Comparison of ENCODE assay signal across 13 cellular contexts in genomic region chr2:239312741-239313246, GRCh38.
DNase-seq lines count a peak whose midpoint lies in the region; ATAC-seq and TF ChIP-seq lines count a peak whose summit lies in the region.
"Had no signal": no experiment of that assay in that cellular context is flagged by ENCODE, and none has a peak within 500 bp of the region (broad histone marks: within the 10 kb centered on the region; RNA-seq: fewer than 3 reads in every experiment).

No MANE protein-coding gene starts in this region.

- H2AFZ ChIP-seq in GM23248: no peak overlapping the region

- H3K4me2 ChIP-seq in GM23248 (ENCODE audit: unreplicated experiment): no peak overlapping the region

- TF ChIP-seq CTCF in spleen (IDR thresholded peaks at IDR 0.05 in 8 of 11, conservative IDR thresholded peaks at IDR 0.05 in 3 of 11) (no peak), HFFc6 (IDR thresholded peaks at IDR 0.05) (no peak)

- H3K9ac ChIP-seq in GM23248: no peak overlapping the region

- 39 to 45% methylated on average over 22 to 23 of the region's 23 CpGs for WGBS in GM23248 (ENCODE audit: low coverage in 1 of 2, low lambda C conversion rate in 2 of 2, missing lambda C conversion rate in 2 of 2), 2 experiments
- WGBS in right cardiac atrium: 56% methylated on average over 23 of the region's 23 CpGs
- 77 to 91% (median 85%) methylated on average over 14 to 23 of the region's 23 CpGs for WGBS in spleen, 5 donors

- H3K9me2 ChIP-seq in GM23248 (ENCODE audit: insufficient read depth): no peaks in the 10 kb centered on the region

- peaks cover 2% of the 10 kb centered on the region; the same call in 1 of the 2 replicates for H3K27me3 Mint-ChIP-seq in HFFc6 (ENCODE audit: insufficient read depth)
- H3K27me3 Mint-ChIP-seq: CD8-positive, alpha-beta memory T cell; central memory CD8-positive, alpha-beta T cell had no signal

- no peaks in the 10 kb centered on the region for H3K27me3 ChIP-seq in GM23248 (replicated peaks; ENCODE audit: insufficient read depth)
- no peaks in the 10 kb centered on the region for H3K27me3 ChIP-seq in right cardiac atrium (ENCODE audit: control insufficient read depth, insufficient read depth)
- no peaks in the 10 kb centered on the region for H3K27me3 ChIP-seq in spleen (replicated peaks in 1 of 7)
- H3K27me3 ChIP-seq: SJCRH30 had no signal

- H3K4me1 ChIP-seq in GM23248 (ENCODE audit: insufficient read depth) (peaks cover 33% of the 10 kb centered on the region), right cardiac atrium (ENCODE audit: control insufficient read depth, insufficient read depth, low read length) (peaks cover 16% of the 10 kb centered on the region), spleen (peaks cover 3 to 85% (median 44%) of the 10 kb centered on the region in 6 donors)

- no peak overlapping the region for H3K27ac ChIP-seq in GM23248
- peak overlapping the region; percentile 37 for H3K27ac ChIP-seq in angular gyrus (ENCODE audit: low read depth, low read length)
- H3K27ac ChIP-seq in right cardiac atrium (ENCODE audit: low read length): peak overlapping the region; percentile 0
- peak overlapping the region in 1 of 8 donors; percentile 13 for H3K27ac ChIP-seq in spleen
- H3K27ac ChIP-seq: SJCRH30 had no signal

- no peak overlapping the region for H3K27ac Mint-ChIP-seq in HFFc6
- H3K27ac Mint-ChIP-seq: activated T-helper 2 cell treated with anti-CD3 and anti-CD28 coated beads, Interferon-gamma antibody, Interleukin-2, Interleukin-4, amounts not matched to agents 10 μg/mL and 5 μg/mL and 100 μg/mL, durations not matched to agents 14 hours and 24 hours and 36 hours had no signal

- intact Hi-C loops in right cardiac atrium (cut with DNase I) (loop anchor here in 1 of 4 donors (10.0 kb wide), 1 partner anchor 88 kb away; no protein-coding TSS in a partner anchor), spleen (cut with DNase I; ENCODE audit: low total_unique reads) (no loop called here)

- H3K9me3 Mint-ChIP-seq in HFFc6: no peaks in the 10 kb centered on the region
- H3K9me3 Mint-ChIP-seq: CD8-positive, alpha-beta memory T cell; central memory CD8-positive, alpha-beta T cell had no signal

- H3K36me3 Mint-ChIP-seq in HFFc6 (ENCODE audit: low read depth): peaks cover 14% of the 10 kb centered on the region

- H4K20me1 ChIP-seq in GM23248 (ENCODE audit: insufficient read depth): no peaks in the 10 kb centered on the region

- in situ Hi-C loops in GM23248 (cut with MboI): no loop called here

- H3F3A ChIP-seq in GM23248 (ENCODE audit: insufficient read depth): no peaks in the 10 kb centered on the region; the same call in 1 of the 2 replicates

- H3K79me2 ChIP-seq in GM23248 (ENCODE audit: insufficient read depth): peaks cover 19% of the 10 kb centered on the region

- H3K36me3 ChIP-seq in GM23248 (ENCODE audit: low read depth) (no peaks in the 10 kb centered on the region), spleen (peaks cover 0 to 12% (median 0%) of the 10 kb centered on the region in 6 donors)
- H3K36me3 ChIP-seq: SJCRH30 had no signal

- no peak overlapping the region for H3K4me3 Mint-ChIP-seq in HFFc6
- H3K4me3 Mint-ChIP-seq: central memory CD8-positive, alpha-beta T cell had no signal

- ATAC-seq in right cardiac atrium (peak; percentile 2 to 9), GM18868 (IDR thresholded peaks at IDR 0.05; ENCODE audit: unreplicated experiment) (no peak)

- H3K4me1 Mint-ChIP-seq in HFFc6 (ENCODE audit: low read depth): peaks cover 24% of the 10 kb centered on the region

- TF ChIP-seq POLR2A in spleen (IDR thresholded peaks at IDR 0.05): no peak

- H3K9me3 ChIP-seq in GM23248 (ENCODE audit: low read depth) (no peaks in the 10 kb centered on the region), right cardiac atrium (ENCODE audit: control insufficient read depth, low read length) (no peaks in the 10 kb centered on the region), spleen (no peaks in the 10 kb centered on the region)

- H3K4me3 ChIP-seq in GM23248 (no peak overlapping the region), right cardiac atrium (ENCODE audit: low read length) (no peak overlapping the region), spleen (no peak overlapping the region)
- H3K4me3 ChIP-seq: SJCRH30 had no signal

- peak; percentile 53 for DNase-seq in GM23248
- DNase-seq in right cardiac atrium: peak in 2 of 3 donors; percentile 76 to 81
- DNase-seq in spleen: peak; percentile 77
- no peak for DNase-seq in NCI-H774 (lab: John Stamatoyannopoulos, UW)
- no peak for DNase-seq in HFFc6
- DNase-seq: NCI-H1105, NCI-H748 treated with DMSO at 0.1 percent for 48 hours, SJCRH30 had no signal

Comparison
In these comparisons a context has a peak if more than half of its experiments do, and no peak if none do; other contexts are left out.
1. DNase-seq: peak in GM23248 (single experiment), right cardiac atrium (2 of 3) and spleen (single experiment); none in NCI-H774 (single experiment) and HFFc6 (single experiment).